ENCODE assay signal across 1 cellular context in the genomic region with DNA sequence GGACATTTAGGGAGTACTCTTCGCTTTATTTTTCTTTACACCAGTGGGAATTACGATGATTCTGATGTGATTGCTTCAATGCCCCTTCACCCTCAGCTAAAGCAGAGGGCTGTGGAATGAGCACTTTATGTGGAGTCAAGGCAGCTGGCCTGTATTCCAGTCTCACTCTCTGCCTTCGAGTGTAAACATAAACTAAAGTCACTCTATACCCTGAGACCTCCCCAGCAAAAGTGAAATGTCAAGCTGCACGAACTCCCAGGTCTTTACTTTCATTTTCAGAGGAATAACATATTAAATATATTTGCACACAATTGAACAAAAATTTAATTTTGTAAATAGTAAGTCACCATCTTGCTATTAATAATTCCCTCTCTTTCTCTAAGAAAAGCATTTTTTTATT.
TF ChIP-seq lines count a peak whose summit lies in the region.

No MANE protein-coding gene starts in this region.

TF ChIP-seq in GM12878, 131 proteins besides CTCF, POLR2A, EP300 and RAD21 (continued from another document):
- TF ChIP-seq, protein P1, sequence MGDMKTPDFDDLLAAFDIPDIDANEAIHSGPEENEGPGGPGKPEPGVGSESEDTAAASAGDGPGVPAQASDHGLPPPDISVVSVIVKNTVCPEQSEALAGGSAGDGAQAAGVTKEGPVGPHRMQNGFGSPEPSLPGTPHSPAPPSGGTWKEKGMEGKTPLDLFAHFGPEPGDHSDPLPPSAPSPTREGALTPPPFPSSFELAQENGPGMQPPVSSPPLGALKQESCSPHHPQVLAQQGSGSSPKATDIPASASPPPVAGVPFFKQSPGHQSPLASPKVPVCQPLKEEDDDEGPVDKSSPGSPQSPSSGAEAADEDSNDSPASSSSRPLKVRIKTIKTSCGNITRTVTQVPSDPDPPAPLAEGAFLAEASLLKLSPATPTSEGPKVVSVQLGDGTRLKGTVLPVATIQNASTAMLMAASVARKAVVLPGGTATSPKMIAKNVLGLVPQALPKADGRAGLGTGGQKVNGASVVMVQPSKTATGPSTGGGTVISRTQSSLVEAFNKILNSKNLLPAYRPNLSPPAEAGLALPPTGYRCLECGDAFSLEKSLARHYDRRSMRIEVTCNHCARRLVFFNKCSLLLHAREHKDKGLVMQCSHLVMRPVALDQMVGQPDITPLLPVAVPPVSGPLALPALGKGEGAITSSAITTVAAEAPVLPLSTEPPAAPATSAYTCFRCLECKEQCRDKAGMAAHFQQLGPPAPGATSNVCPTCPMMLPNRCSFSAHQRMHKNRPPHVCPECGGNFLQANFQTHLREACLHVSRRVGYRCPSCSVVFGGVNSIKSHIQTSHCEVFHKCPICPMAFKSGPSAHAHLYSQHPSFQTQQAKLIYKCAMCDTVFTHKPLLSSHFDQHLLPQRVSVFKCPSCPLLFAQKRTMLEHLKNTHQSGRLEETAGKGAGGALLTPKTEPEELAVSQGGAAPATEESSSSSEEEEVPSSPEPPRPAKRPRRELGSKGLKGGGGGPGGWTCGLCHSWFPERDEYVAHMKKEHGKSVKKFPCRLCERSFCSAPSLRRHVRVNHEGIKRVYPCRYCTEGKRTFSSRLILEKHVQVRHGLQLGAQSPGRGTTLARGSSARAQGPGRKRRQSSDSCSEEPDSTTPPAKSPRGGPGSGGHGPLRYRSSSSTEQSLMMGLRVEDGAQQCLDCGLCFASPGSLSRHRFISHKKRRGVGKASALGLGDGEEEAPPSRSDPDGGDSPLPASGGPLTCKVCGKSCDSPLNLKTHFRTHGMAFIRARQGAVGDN (IDR thresholded peaks at IDR 0.05), result no peak
- TF ChIP-seq KLF5 (IDR thresholded peaks at IDR 0.05; ENCODE audit: partially characterized antibody), result no peak
- TF ChIP-seq, protein P2, sequence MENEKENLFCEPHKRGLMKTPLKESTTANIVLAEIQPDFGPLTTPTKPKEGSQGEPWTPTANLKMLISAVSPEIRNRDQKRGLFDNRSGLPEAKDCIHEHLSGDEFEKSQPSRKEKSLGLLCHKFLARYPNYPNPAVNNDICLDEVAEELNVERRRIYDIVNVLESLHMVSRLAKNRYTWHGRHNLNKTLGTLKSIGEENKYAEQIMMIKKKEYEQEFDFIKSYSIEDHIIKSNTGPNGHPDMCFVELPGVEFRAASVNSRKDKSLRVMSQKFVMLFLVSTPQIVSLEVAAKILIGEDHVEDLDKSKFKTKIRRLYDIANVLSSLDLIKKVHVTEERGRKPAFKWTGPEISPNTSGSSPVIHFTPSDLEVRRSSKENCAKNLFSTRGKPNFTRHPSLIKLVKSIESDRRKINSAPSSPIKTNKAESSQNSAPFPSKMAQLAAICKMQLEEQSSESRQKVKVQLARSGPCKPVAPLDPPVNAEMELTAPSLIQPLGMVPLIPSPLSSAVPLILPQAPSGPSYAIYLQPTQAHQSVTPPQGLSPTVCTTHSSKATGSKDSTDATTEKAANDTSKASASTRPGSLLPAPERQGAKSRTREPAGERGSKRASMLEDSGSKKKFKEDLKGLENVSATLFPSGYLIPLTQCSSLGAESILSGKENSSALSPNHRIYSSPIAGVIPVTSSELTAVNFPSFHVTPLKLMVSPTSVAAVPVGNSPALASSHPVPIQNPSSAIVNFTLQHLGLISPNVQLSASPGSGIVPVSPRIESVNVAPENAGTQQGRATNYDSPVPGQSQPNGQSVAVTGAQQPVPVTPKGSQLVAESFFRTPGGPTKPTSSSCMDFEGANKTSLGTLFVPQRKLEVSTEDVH (IDR thresholded peaks at IDR 0.05; ENCODE audit: low read depth, partially characterized antibody), result no peak
- TF ChIP-seq GABPA (IDR thresholded peaks at IDR 0.05; ENCODE audit: low read depth), result no peak
- no peak for TF ChIP-seq ESRRA (IDR thresholded peaks at IDR 0.05; ENCODE audit: low read length)
TF ChIP-seq in GM12878: peak in this region for 0.
